Comparison of ENCODE assay signal across 1 cellular context in the genomic region with DNA sequence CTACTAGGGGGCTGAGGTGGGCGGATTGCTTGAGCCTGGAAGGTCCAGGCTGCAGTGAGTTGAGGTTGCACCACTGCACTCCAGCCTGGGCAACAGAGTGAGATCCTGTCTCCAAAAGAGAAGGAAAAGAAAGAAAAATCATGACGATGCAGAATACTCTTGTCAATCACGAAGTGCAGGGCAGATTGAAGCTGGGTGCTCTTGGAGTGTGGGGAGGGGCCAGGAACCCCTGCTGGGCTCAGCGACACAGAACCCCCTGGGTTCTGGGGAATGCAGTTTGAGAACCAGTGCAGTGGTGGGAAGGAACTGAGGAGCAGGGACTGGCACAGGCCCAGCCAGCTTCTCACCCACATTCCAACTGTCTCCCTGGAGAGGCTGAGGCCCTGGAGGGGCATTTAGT.
TF ChIP-seq lines count a peak whose summit lies in the region.

No MANE protein-coding gene starts in this region.

TF ChIP-seq in A549, 52 proteins besides CTCF, POLR2A, EP300 and RAD21:
- TF ChIP-seq MAFK (IDR thresholded peaks at IDR 0.05; ENCODE audit: partially characterized antibody) (peak; percentile 95), FOXS1 (CRISPR knock-in tag; IDR thresholded peaks at IDR 0.05) (0 out of 2 replicates have a peak, but pooled peaks have one; percentile 25), HOXB13 (CRISPR knock-in tag; IDR thresholded peaks at IDR 0.05; ENCODE audit: low read depth) (peak; percentile 56; the same call in 1 of the 2 replicates), HEYL (CRISPR knock-in tag; IDR thresholded peaks at IDR 0.05) (no peak), NFE2L2 (conservative IDR thresholded peaks at IDR 0.05; ENCODE audit: low read length) (peak; percentile 72; the same call in 1 of the 2 replicates)
